13 cellular contexts compared by ENCODE assay signal in genomic region chr3:139894638-139894989, GRCh38.
"Had no signal": no experiment of that assay in that cellular context is flagged by ENCODE, and none has a peak within 500 bp of the region (broad histone marks: within the 10 kb centered on the region; RNA-seq: fewer than 3 reads in every experiment).

No MANE protein-coding gene starts in this region.

- H3K36me3 Mint-ChIP-seq: activated naive CD8-positive, alpha-beta T cell had no signal

- H3K27ac Mint-ChIP-seq: activated naive CD8-positive, alpha-beta T cell; nephron had no signal

- ATAC-seq: esophagus mucosa had no signal

- H3K9me3 ChIP-seq: stomach, thyroid gland had no signal

- H3K27me3 Mint-ChIP-seq: activated naive CD8-positive, alpha-beta T cell had no signal

- H3K4me1 Mint-ChIP-seq: nephron had no signal

- H3K4me3 Mint-ChIP-seq: activated naive CD8-positive, alpha-beta T cell; nephron had no signal

- H3K27ac ChIP-seq: skin epidermis had no signal

- H3K4me3 ChIP-seq: skin epidermis, stomach, thyroid gland had no signal

- DNase-seq: activated CD4-positive, alpha-beta T cell treated with anti-CD3 and anti-CD28 coated beads, Interleukin-2, amount 50 U/mL, for 48 hours; activated CD4-positive, CD25-positive, alpha-beta regulatory T cell treated with anti-CD3 and anti-CD28 coated beads, Interleukin-2, amount 50 U/mL, for 72 hours; activated gamma-delta T cell; activated T-cell treated with anti-CD3 and anti-CD28 coated beads, Interleukin-2, amount 50 U/mL, for 48 hours; anterior cingulate cortex; mesendoderm; stomach; T-helper 2 cell had no signal

- H3K36me3 ChIP-seq: stomach, thyroid gland had no signal

- H3K27me3 ChIP-seq: stomach, thyroid gland had no signal

- H3K4me1 ChIP-seq: stomach, thyroid gland had no signal
